Comparison of ENCODE assay signal across 28 cellular contexts in genomic region chr13:91139232-91139631, GRCh38.
"Had no signal": no experiment of that assay in that cellular context is flagged by ENCODE, and none has a peak within 500 bp of the region (broad histone marks: within the 10 kb centered on the region; RNA-seq: fewer than 3 reads in every experiment).

No MANE protein-coding gene starts in this region.

- H3K27me3 Mint-ChIP-seq: progenitor cell of endocrine pancreas; stimulated activated naive CD8-positive, alpha-beta T cell treated with anti-CD3 and anti-CD28 coated beads, Interleukin-15, Interleukin-2, amounts not matched to agents 100 ng/mL and 50 ng/mL, for 24 hours; type B pancreatic cell had no signal

- H3K36me3 Mint-ChIP-seq: naive thymus-derived CD8-positive, alpha-beta T cell; natural killer cell treated with Interleukin-12 subunit alpha and Interleukin-12 subunit beta and Interleukin-15 and Interleukin-18, amount 100 ng/mL, for 72 hours; stimulated activated effector memory CD8-positive, alpha-beta T cell treated with anti-CD3 and anti-CD28 coated beads, Interleukin-12 subunit alpha, Interleukin-12 subunit beta, amount 100 ng/mL, for 72 hours; stimulated activated naive B cell treated with anti-CD40 and anti-IgM and Interleukin-4, amounts not matched to agents 10 μg/mL and 1 μg/mL and 100 μg/mL, for 72 hours; type B pancreatic cell had no signal

- H3K4me1 Mint-ChIP-seq: naive thymus-derived CD8-positive, alpha-beta T cell; stimulated activated effector memory CD8-positive, alpha-beta T cell treated with anti-CD3 and anti-CD28 coated beads, Interleukin-12 subunit alpha, Interleukin-12 subunit beta, amount 100 ng/mL, for 72 hours had no signal

- H3K4me3 Mint-ChIP-seq: naive thymus-derived CD8-positive, alpha-beta T cell; natural killer cell treated with Interleukin-12 subunit alpha and Interleukin-12 subunit beta and Interleukin-15 and Interleukin-18, amount 100 ng/mL, for 72 hours; neural progenitor cell; stimulated activated effector memory CD8-positive, alpha-beta T cell treated with anti-CD3 and anti-CD28 coated beads, Interleukin-12 subunit alpha, Interleukin-12 subunit beta, amount 100 ng/mL, for 72 hours; stimulated activated naive B cell treated with anti-CD40 and anti-IgM and Interleukin-4, amounts not matched to agents 10 μg/mL and 1 μg/mL and 100 μg/mL, for 72 hours; stimulated activated naive CD8-positive, alpha-beta T cell treated with anti-CD3 and anti-CD28 coated beads, Interleukin-15, Interleukin-2, amounts not matched to agents 100 ng/mL and 50 ng/mL, for 24 hours; type B pancreatic cell had no signal

- H3K4me3 ChIP-seq: neural progenitor cell, ovary, psoas muscle, right lobe of liver, sigmoid colon, stomach, thoracic aorta, thyroid gland, tibial nerve, upper lobe of right lung, uterus had no signal

- H3K27ac Mint-ChIP-seq: naive thymus-derived CD8-positive, alpha-beta T cell; natural killer cell treated with Interleukin-12 subunit alpha and Interleukin-12 subunit beta and Interleukin-15 and Interleukin-18, amount 100 ng/mL, for 72 hours; progenitor cell of endocrine pancreas; stimulated activated effector memory CD8-positive, alpha-beta T cell treated with anti-CD3 and anti-CD28 coated beads, Interleukin-12 subunit alpha, Interleukin-12 subunit beta, amount 100 ng/mL, for 72 hours; stimulated activated naive B cell treated with anti-CD40 and anti-IgM and Interleukin-4, amounts not matched to agents 10 μg/mL and 1 μg/mL and 100 μg/mL, for 72 hours; stimulated activated naive CD8-positive, alpha-beta T cell treated with anti-CD3 and anti-CD28 coated beads, Interleukin-15, Interleukin-2, amounts not matched to agents 100 ng/mL and 50 ng/mL, for 24 hours; type B pancreatic cell had no signal

- H3K4me1 ChIP-seq: parathyroid adenoma, psoas muscle, right lobe of liver, sigmoid colon, upper lobe of right lung, uterus had no signal

- H3K27ac ChIP-seq: neural progenitor cell, ovary, parathyroid adenoma, psoas muscle, right lobe of liver, sigmoid colon, stomach, thoracic aorta, thyroid gland, tibial nerve, upper lobe of right lung, uterus had no signal

- H3K9me3 ChIP-seq: ovary, psoas muscle, right lobe of liver, sigmoid colon, stomach, thoracic aorta, thyroid gland, tibial nerve, upper lobe of right lung, uterus had no signal

- ATAC-seq: naive thymus-derived CD8-positive, alpha-beta T cell; natural killer cell treated with Interleukin-12 subunit alpha and Interleukin-12 subunit beta and Interleukin-15 and Interleukin-18, amount 100 ng/mL, for 72 hours; psoas muscle; right cardiac atrium; right lobe of liver; stimulated activated effector memory CD8-positive, alpha-beta T cell treated with anti-CD3 and anti-CD28 coated beads, Interleukin-12 subunit alpha, Interleukin-12 subunit beta, amount 100 ng/mL, for 72 hours; stimulated activated naive B cell treated with anti-CD40 and anti-IgM and Interleukin-4, amounts not matched to agents 10 μg/mL and 1 μg/mL and 100 μg/mL, for 72 hours; upper lobe of right lung had no signal

- H3K27me3 ChIP-seq: neural progenitor cell, ovary, right lobe of liver, sigmoid colon, thyroid gland, tibial nerve, upper lobe of right lung, uterus had no signal

- DNase-seq: naive thymus-derived CD8-positive, alpha-beta T cell; occipital lobe; ovary; posterior cingulate gyrus; psoas muscle; right cardiac atrium; right lobe of liver; sigmoid colon; small intestine; stimulated activated CD4-positive, alpha-beta T cell treated with anti-CD3 and anti-CD28 coated beads, Interleukin-15, amount 100 ng/mL, for 24 hours; stimulated activated CD4-positive, alpha-beta T cell treated with anti-CD3 and anti-CD28 coated beads, Interleukin-2, amount 100 ng/mL, for 24 hours; stimulated activated CD4-positive, alpha-beta T cell treated with anti-CD3 and anti-CD28 coated beads, Interleukin-2, amount 100 ng/mL, for 48 hours; stimulated activated CD4-positive, alpha-beta T cell treated with anti-CD3 and anti-CD28 coated beads, Interleukin-4, amount 100 ng/mL, for 24 hours; stimulated activated naive B cell treated with anti-CD40 and anti-IgM and Interleukin-4, amounts not matched to agents 10 μg/mL and 1 μg/mL and 100 μg/mL, for 72 hours; stimulated activated naive CD4-positive, alpha-beta T cell treated with Interleukin-2 at 50 U/mL for 16 hours; stomach; thyroid gland; upper lobe of right lung; uterus had no signal

- H2AFZ ChIP-seq: parathyroid adenoma had no signal

- H3K79me2 ChIP-seq: parathyroid adenoma had no signal

- H3K9me3 Mint-ChIP-seq: naive thymus-derived CD8-positive, alpha-beta T cell; natural killer cell treated with Interleukin-12 subunit alpha and Interleukin-12 subunit beta and Interleukin-15 and Interleukin-18, amount 100 ng/mL, for 72 hours; stimulated activated effector memory CD8-positive, alpha-beta T cell treated with anti-CD3 and anti-CD28 coated beads, Interleukin-12 subunit alpha, Interleukin-12 subunit beta, amount 100 ng/mL, for 72 hours; stimulated activated naive B cell treated with anti-CD40 and anti-IgM and Interleukin-4, amounts not matched to agents 10 μg/mL and 1 μg/mL and 100 μg/mL, for 72 hours; stimulated activated naive CD8-positive, alpha-beta T cell treated with anti-CD3 and anti-CD28 coated beads, Interleukin-15, Interleukin-2, amounts not matched to agents 100 ng/mL and 50 ng/mL, for 24 hours had no signal

- H3K4me2 ChIP-seq: neural progenitor cell had no signal

- H3K9ac ChIP-seq: neural progenitor cell, parathyroid adenoma had no signal

- H3K36me3 ChIP-seq: neural progenitor cell, ovary, right lobe of liver, sigmoid colon, stomach, thoracic aorta, thyroid gland, tibial nerve, upper lobe of right lung, uterus had no signal
